Comparison of ENCODE assay signal across 8 cellular contexts in the genomic region with DNA sequence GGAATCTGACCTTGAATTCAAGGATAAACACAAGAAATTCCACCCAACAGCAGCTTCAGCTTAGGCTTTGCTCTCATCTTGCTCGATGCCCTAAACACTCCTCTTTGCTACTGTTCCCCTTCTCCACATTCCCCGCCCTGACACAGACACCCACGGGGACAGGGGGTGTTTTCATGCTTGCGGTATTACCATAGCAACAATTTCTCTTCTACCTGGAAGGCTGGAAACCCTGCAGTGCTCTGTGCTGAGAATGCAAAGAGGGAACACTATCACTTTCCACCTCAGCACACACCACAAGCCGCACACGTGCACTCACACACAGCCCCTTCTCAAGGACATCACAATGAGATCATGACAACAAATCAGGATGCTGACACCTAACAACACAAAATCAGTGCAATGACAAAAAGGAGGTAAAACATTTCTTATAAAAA.
DNase-seq lines count a peak whose midpoint lies in the region; ATAC-seq and TF ChIP-seq lines count a peak whose summit lies in the region.

No MANE protein-coding gene starts in this region.

- TF ChIP-seq CTCF in CD8-positive, alpha-beta T cell (IDR thresholded peaks at IDR 0.05): no peak
- no peak for TF ChIP-seq CTCF in testis (IDR thresholded peaks at IDR 0.05)

- H3K27me3 Mint-ChIP-seq in CD8-positive, alpha-beta T cell (ENCODE audit: low read depth): no peaks in the 10 kb centered on the region
- H3K27me3 Mint-ChIP-seq in activated T-helper 2 cell treated with anti-CD3 and anti-CD28 coated beads, Interferon-gamma antibody, Interleukin-2, Interleukin-4, amounts not matched to agents 10 μg/mL and 5 μg/mL and 100 μg/mL, durations not matched to agents 14 hours and 24 hours and 36 hours (ENCODE audit: low read depth): no peaks in the 10 kb centered on the region

- WGBS in testis, 2 donors: 23 to 53% methylated on average over 6 of the region's 6 CpGs

- H3K36me3 Mint-ChIP-seq in CD8-positive, alpha-beta T cell: peaks cover 44% of the 10 kb centered on the region
- H3K36me3 Mint-ChIP-seq in activated T-helper 2 cell treated with anti-CD3 and anti-CD28 coated beads, Interferon-gamma antibody, Interleukin-2, Interleukin-4, amounts not matched to agents 10 μg/mL and 5 μg/mL and 100 μg/mL, durations not matched to agents 14 hours and 24 hours and 36 hours (ENCODE audit: low read depth): peaks cover 54% of the 10 kb centered on the region

- no peak overlapping the region for H3K4me3 ChIP-seq in CD8-positive, alpha-beta T cell (ENCODE audit: low read depth, low read length)
- H3K4me3 ChIP-seq in testis: no peak overlapping the region

- H3K27ac ChIP-seq in CD8-positive, alpha-beta T cell (ENCODE audit: low read depth, low read length): peak overlapping the region; percentile 27
- H3K27ac ChIP-seq in testis: peak overlapping the region in 1 of 2 donors; percentile 49

- peak overlapping the region; percentile 84 for H3K27ac Mint-ChIP-seq in CD8-positive, alpha-beta T cell
- peak overlapping the region; percentile 51 for H3K27ac Mint-ChIP-seq in activated T-helper 2 cell treated with anti-CD3 and anti-CD28 coated beads, Interferon-gamma antibody, Interleukin-2, Interleukin-4, amounts not matched to agents 10 μg/mL and 5 μg/mL and 100 μg/mL, durations not matched to agents 14 hours and 24 hours and 36 hours

- peak in 5 of 7 experiments; percentile 46 to 82 (median 63) for DNase-seq in CD8-positive, alpha-beta T cell
- DNase-seq in M059J (ENCODE audit: low read depth) (peak; percentile 28), medulla oblongata (ENCODE audit: extremely low spot score) (peak; percentile 35), testis (no peak), NCI-H524 treated with DMSO at 0.1 percent for 48 hours (lab: John Stamatoyannopoulos, UW) (no peak)
- DNase-seq in activated T-helper 2 cell treated with anti-CD3 and anti-CD28 coated beads, Interferon-gamma antibody, Interleukin-2, Interleukin-4, amounts not matched to agents 10 μg/mL and 5 μg/mL and 100 μg/mL, durations not matched to agents 14 hours and 24 hours and 36 hours (ENCODE audit: low spot score): peak; percentile 68
- peak; percentile 30 for DNase-seq in stimulated activated CD8-positive, alpha-beta memory T cell treated with anti-CD3 and anti-CD28 coated beads, Interleukin-7, amount 100 ng/mL, for 24 hours (ENCODE audit: low read depth)

- peak overlapping the region; percentile 51 for H3K4me3 Mint-ChIP-seq in CD8-positive, alpha-beta T cell
- H3K4me3 Mint-ChIP-seq in activated T-helper 2 cell treated with anti-CD3 and anti-CD28 coated beads, Interferon-gamma antibody, Interleukin-2, Interleukin-4, amounts not matched to agents 10 μg/mL and 5 μg/mL and 100 μg/mL, durations not matched to agents 14 hours and 24 hours and 36 hours (ENCODE audit: low read depth): peak overlapping the region; percentile 1

- no peaks in the 10 kb centered on the region for H3K27me3 ChIP-seq in CD8-positive, alpha-beta T cell (ENCODE audit: insufficient read depth, low read length)
- H3K27me3 ChIP-seq in testis: no peaks in the 10 kb centered on the region

- H3K9me3 Mint-ChIP-seq in CD8-positive, alpha-beta T cell: no peaks in the 10 kb centered on the region
- H3K9me3 Mint-ChIP-seq in activated T-helper 2 cell treated with anti-CD3 and anti-CD28 coated beads, Interferon-gamma antibody, Interleukin-2, Interleukin-4, amounts not matched to agents 10 μg/mL and 5 μg/mL and 100 μg/mL, durations not matched to agents 14 hours and 24 hours and 36 hours: no peaks in the 10 kb centered on the region

- peaks cover 72% of the 10 kb centered on the region for H3K4me1 ChIP-seq in CD8-positive, alpha-beta T cell (ENCODE audit: insufficient read depth, low read length)
- H3K4me1 ChIP-seq in testis: peaks cover 82% of the 10 kb centered on the region

- peaks cover 3% of the 10 kb centered on the region for H3K36me3 ChIP-seq in CD8-positive, alpha-beta T cell (ENCODE audit: insufficient read depth, low read length)
- no peaks in the 10 kb centered on the region for H3K36me3 ChIP-seq in testis (ENCODE audit: low read depth, missing control alignments)

- ATAC-seq in CD8-positive, alpha-beta T cell: peak; percentile 55
- peak; percentile 60 for ATAC-seq in GM21381 (IDR thresholded peaks at IDR 0.05; ENCODE audit: unreplicated experiment)

- CTCF ChIA-PET in CD8-positive, alpha-beta T cell (lab: Charles Lee): interaction anchor here (0.7 to 2.0 kb wide), 6 partner anchors 9 to 35 kb away, joined by 3 to 11 read pairs (median 3); no protein-coding TSS in a partner anchor

- intact Hi-C loops in CD8-positive, alpha-beta T cell (cut with DNase I, micrococcal nuclease): loop anchor here (5.0 to 10.0 kb wide), 3 partner anchors 68 to 335 kb away; no protein-coding TSS in a partner anchor
- intact Hi-C loops in activated T-helper 2 cell treated with anti-CD3 and anti-CD28 coated beads, Interferon-gamma antibody, Interleukin-2, Interleukin-4, amounts not matched to agents 10 μg/mL and 5 μg/mL and 100 μg/mL, durations not matched to agents 14 hours and 24 hours and 36 hours (cut with micrococcal nuclease): loop anchor here (2.0 kb wide), 2 partner anchors 81 to 303 kb away; a partner anchor contains a TSS
- intact Hi-C loops in testis (cut with DNase I; ENCODE audit: low total_unique reads): no loop called here

- H3K9me3 ChIP-seq in CD8-positive, alpha-beta T cell (ENCODE audit: low read length): no peaks in the 10 kb centered on the region
- no peaks in the 10 kb centered on the region for H3K9me3 ChIP-seq in testis

- POLR2A ChIA-PET in CD8-positive, alpha-beta T cell (lab: Charles Lee): interaction anchor here (0.6 to 1.4 kb wide), 4 partner anchors 10 to 42 kb away, joined by 3 read pairs; no protein-coding TSS in a partner anchor

- no peak for TF ChIP-seq POLR2A in testis (IDR thresholded peaks at IDR 0.05)

- H3K4me1 Mint-ChIP-seq in CD8-positive, alpha-beta T cell (ENCODE audit: low read depth): peaks cover 80% of the 10 kb centered on the region
- peaks cover 75% of the 10 kb centered on the region for H3K4me1 Mint-ChIP-seq in activated T-helper 2 cell treated with anti-CD3 and anti-CD28 coated beads, Interferon-gamma antibody, Interleukin-2, Interleukin-4, amounts not matched to agents 10 μg/mL and 5 μg/mL and 100 μg/mL, durations not matched to agents 14 hours and 24 hours and 36 hours (ENCODE audit: low read depth)

Comparison
In these comparisons a context has a peak if more than half of its experiments do, and no peak if none do; other contexts are left out.
1. DNase-seq: peak in CD8-positive, alpha-beta T cell (5 of 7), M059J (single experiment), activated T-helper 2 cell treated with anti-CD3 and anti-CD28 coated beads, Interferon-gamma antibody, Interleukin-2, Interleukin-4, amounts not matched to agents 10 μg/mL and 5 μg/mL and 100 μg/mL, durations not matched to agents 14 hours and 24 hours and 36 hours (single experiment), medulla oblongata (single experiment) and stimulated activated CD8-positive, alpha-beta memory T cell treated with anti-CD3 and anti-CD28 coated beads, Interleukin-7, amount 100 ng/mL, for 24 hours (single experiment); none in testis (single experiment) and NCI-H524 treated with DMSO at 0.1 percent for 48 hours (single experiment).